In genomic region chr7:1848013-1848640, GRCh38 we compare ENCODE assay signal across 23 cellular contexts.
DNase-seq lines count a peak whose midpoint lies in the region; ATAC-seq and TF ChIP-seq lines count a peak whose summit lies in the region.
"Had no signal": no experiment of that assay in that cellular context is flagged by ENCODE, and none has a peak within 500 bp of the region (broad histone marks: within the 10 kb centered on the region; RNA-seq: fewer than 3 reads in every experiment).

No MANE protein-coding gene starts in this region.

- H3K9me3 Mint-ChIP-seq in central memory CD8-positive, alpha-beta T cell: no peaks in the 10 kb centered on the region
- H3K9me3 Mint-ChIP-seq in glutamatergic neuron (ENCODE audit: unreplicated experiment): peaks cover 11% of the 10 kb centered on the region
- H3K9me3 Mint-ChIP-seq in stimulated activated effector memory CD8-positive, alpha-beta T cell treated with anti-CD3 and anti-CD28 coated beads, Interleukin-12 subunit alpha, Interleukin-12 subunit beta, amount 100 ng/mL, for 72 hours: no peaks in the 10 kb centered on the region
- H3K9me3 Mint-ChIP-seq: activated CD4-positive, alpha-beta T cell treated with anti-CD3 and anti-CD28 coated beads, Interleukin-2, amount 10 ng/mL, durations not matched to agents 24 days and 14 days; activated naive CD4-positive, alpha-beta T cell treated with anti-CD3 and anti-CD28 coated beads, Interleukin-2, amount 50 U/mL, for 24 hours; CD4-positive, alpha-beta T cell had no signal

- H3K4me1 Mint-ChIP-seq in central memory CD8-positive, alpha-beta T cell: peaks cover 21% of the 10 kb centered on the region
- H3K4me1 Mint-ChIP-seq in glutamatergic neuron (ENCODE audit: low read depth, unreplicated experiment): peaks cover 25% of the 10 kb centered on the region
- peaks cover 18% of the 10 kb centered on the region for H3K4me1 Mint-ChIP-seq in stimulated activated effector memory CD8-positive, alpha-beta T cell treated with anti-CD3 and anti-CD28 coated beads, Interleukin-12 subunit alpha, Interleukin-12 subunit beta, amount 100 ng/mL, for 72 hours
- H3K4me1 Mint-ChIP-seq: activated CD4-positive, alpha-beta T cell treated with anti-CD3 and anti-CD28 coated beads, Interleukin-2, amount 10 ng/mL, durations not matched to agents 24 days and 14 days; activated naive CD4-positive, alpha-beta T cell treated with anti-CD3 and anti-CD28 coated beads, Interleukin-2, amount 50 U/mL, for 24 hours had no signal

- no peak overlapping the region for H2AK5ac ChIP-seq in mesenchymal stem cell (ENCODE audit: low read length, severe bottlenecking)

- H3K4me3 ChIP-seq in mesenchymal stem cell (ENCODE audit: insufficient read depth in 1 of 2, low read depth in 1 of 2, low read length in 2 of 2): no peak overlapping the region
- H3K4me3 ChIP-seq: heart right ventricle, SK-N-MC, testis had no signal

- no peak for ATAC-seq in central memory CD8-positive, alpha-beta T cell (replicated peaks; ENCODE audit: extremely low read depth, poor library complexity, severe bottlenecking)
- no peak for ATAC-seq in stimulated activated effector memory CD8-positive, alpha-beta T cell treated with anti-CD3 and anti-CD28 coated beads, Interleukin-12 subunit alpha, Interleukin-12 subunit beta, amount 100 ng/mL, for 72 hours
- no peak for ATAC-seq in HG02759 (IDR thresholded peaks at IDR 0.05; ENCODE audit: unreplicated experiment)
- ATAC-seq: heart right ventricle, left lobe of liver, T-helper 17 cell had no signal

- peak overlapping the region; percentile 21 for H2BK15ac ChIP-seq in mesenchymal stem cell (ENCODE audit: low read depth, poor library complexity, severe bottlenecking)

- H3K18ac ChIP-seq in mesenchymal stem cell (ENCODE audit: low read depth in 1 of 2, low read length in 2 of 2): no peak overlapping the region

- no peak overlapping the region for H3K23ac ChIP-seq in mesenchymal stem cell (ENCODE audit: low read length in 2 of 2)

- no peak overlapping the region for H3K4me2 ChIP-seq in mesenchymal stem cell (ENCODE audit: low read length, poor library complexity, severe bottlenecking)

- no peak overlapping the region for H2BK120ac ChIP-seq in mesenchymal stem cell (ENCODE audit: low read depth, low read length)

- 89% methylated on average over 17 of the region's 23 CpGs for WGBS in mesenchymal stem cell

- no peak overlapping the region for H2BK5ac ChIP-seq in mesenchymal stem cell (ENCODE audit: low read depth, low read length, poor library complexity, severe bottlenecking)

- H2BK12ac ChIP-seq in mesenchymal stem cell (ENCODE audit: low read length in 2 of 2): no peak overlapping the region

- H3K4me3 Mint-ChIP-seq in central memory CD8-positive, alpha-beta T cell: no peak overlapping the region
- H3K4me3 Mint-ChIP-seq in glutamatergic neuron (ENCODE audit: unreplicated experiment): no peak overlapping the region
- H3K4me3 Mint-ChIP-seq in stimulated activated effector memory CD8-positive, alpha-beta T cell treated with anti-CD3 and anti-CD28 coated beads, Interleukin-12 subunit alpha, Interleukin-12 subunit beta, amount 100 ng/mL, for 72 hours: no peak overlapping the region
- H3K4me3 Mint-ChIP-seq: activated CD4-positive, alpha-beta T cell treated with anti-CD3 and anti-CD28 coated beads, Interleukin-2, amount 10 ng/mL, durations not matched to agents 24 days and 14 days; activated naive CD4-positive, alpha-beta T cell treated with anti-CD3 and anti-CD28 coated beads, Interleukin-2, amount 50 U/mL, for 24 hours; CD4-positive, alpha-beta T cell; T-helper 17 cell had no signal

- H4K8ac ChIP-seq in mesenchymal stem cell (ENCODE audit: low read length): no peak overlapping the region

- H3K36me3 ChIP-seq in mesenchymal stem cell (ENCODE audit: control insufficient read depth in 1 of 2, insufficient read depth in 2 of 2, low read depth in 1 of 2, low read length in 2 of 2): peaks cover 0 to 31% of the 10 kb centered on the region in 2 experiments

- DNase-seq in central memory CD8-positive, alpha-beta T cell (ENCODE audit: low spot score in 2 of 2): no peak
- DNase-seq in glutamatergic neuron (peak; percentile 11), mesenchymal stem cell (no peak), activated gamma-delta T cell (lab: John Stamatoyannopoulos, UW) (no peak), NCI-H1417 treated with DMSO at 0.1 percent for 48 hours (lab: John Stamatoyannopoulos, UW) (no peak)
- no peak for DNase-seq in stimulated activated effector memory CD8-positive, alpha-beta T cell treated with anti-CD3 and anti-CD28 coated beads, Interleukin-12 subunit alpha, Interleukin-12 subunit beta, amount 100 ng/mL, for 72 hours (ENCODE audit: low spot score in 2 of 2)
- DNase-seq: activated CD4-positive, alpha-beta T cell treated with anti-CD3 and anti-CD28 coated beads, Interleukin-2, amount 10 ng/mL, durations not matched to agents 24 days and 14 days; activated T-cell treated with anti-CD3 and anti-CD28 coated beads, Interleukin-2, amount 50 U/mL, for 48 hours; CD4-positive, alpha-beta T cell; DMS 273 treated with DMSO at 0.1 percent for 48 hours; erythroblast; NCI-H1105; NCI-H2029; NCI-H2227 treated with DMSO at 0.1 percent for 48 hours; stimulated activated CD4-positive, alpha-beta T cell treated with anti-CD3 and anti-CD28 coated beads, Interleukin-4, amount 100 ng/mL, for 1 hour; stimulated activated naive CD4-positive, alpha-beta T cell; testis had no signal

- H3K27me3 Mint-ChIP-seq in central memory CD8-positive, alpha-beta T cell: no peaks in the 10 kb centered on the region
- H3K27me3 Mint-ChIP-seq in glutamatergic neuron (ENCODE audit: unreplicated experiment): peaks cover 7% of the 10 kb centered on the region
- H3K27me3 Mint-ChIP-seq: activated CD4-positive, alpha-beta T cell treated with anti-CD3 and anti-CD28 coated beads, Interleukin-2, amount 10 ng/mL, durations not matched to agents 24 days and 14 days; activated naive CD4-positive, alpha-beta T cell treated with anti-CD3 and anti-CD28 coated beads, Interleukin-2, amount 50 U/mL, for 24 hours; CD4-positive, alpha-beta T cell; T-helper 17 cell had no signal

- TF ChIP-seq CTCF in glutamatergic neuron (IDR thresholded peaks at IDR 0.05; ENCODE audit: partially characterized antibody, unreplicated experiment): no peak

- H3K9ac ChIP-seq in mesenchymal stem cell (ENCODE audit: low read length): no peak overlapping the region

- peaks cover 3% of the 10 kb centered on the region for H3K36me3 Mint-ChIP-seq in central memory CD8-positive, alpha-beta T cell (ENCODE audit: insufficient read depth)
- H3K36me3 Mint-ChIP-seq in glutamatergic neuron (ENCODE audit: unreplicated experiment): no peaks in the 10 kb centered on the region
- H3K36me3 Mint-ChIP-seq in stimulated activated effector memory CD8-positive, alpha-beta T cell treated with anti-CD3 and anti-CD28 coated beads, Interleukin-12 subunit alpha, Interleukin-12 subunit beta, amount 100 ng/mL, for 72 hours: peaks cover 8% of the 10 kb centered on the region

- H4K91ac ChIP-seq in mesenchymal stem cell (ENCODE audit: low read length): no peak overlapping the region

- H3K27me3 ChIP-seq in mesenchymal stem cell (ENCODE audit: control insufficient read depth in 1 of 2, insufficient read depth in 1 of 2, low read length in 2 of 2): no peaks in the 10 kb centered on the region
- H3K27me3 ChIP-seq: heart right ventricle, testis had no signal

- no peak overlapping the region for H3K27ac ChIP-seq in mesenchymal stem cell (ENCODE audit: low read length, poor library complexity, severe bottlenecking)
- H3K27ac ChIP-seq: heart right ventricle, SK-N-MC, testis had no signal

- H3K79me1 ChIP-seq in mesenchymal stem cell (replicated peaks; ENCODE audit: low read length, poor library complexity, severe bottlenecking): peaks cover 5% of the 10 kb centered on the region

- no peaks in the 10 kb centered on the region for H3K9me3 ChIP-seq in mesenchymal stem cell (ENCODE audit: control insufficient read depth, low read length)
- H3K9me3 ChIP-seq: heart right ventricle, testis had no signal

- peak overlapping the region; percentile 16 for H3K27ac Mint-ChIP-seq in central memory CD8-positive, alpha-beta T cell (ENCODE audit: low read depth)
- H3K27ac Mint-ChIP-seq in glutamatergic neuron (ENCODE audit: unreplicated experiment): no peak overlapping the region
- peak overlapping the region; percentile 23 for H3K27ac Mint-ChIP-seq in stimulated activated effector memory CD8-positive, alpha-beta T cell treated with anti-CD3 and anti-CD28 coated beads, Interleukin-12 subunit alpha, Interleukin-12 subunit beta, amount 100 ng/mL, for 72 hours
- H3K27ac Mint-ChIP-seq: activated CD4-positive, alpha-beta T cell treated with anti-CD3 and anti-CD28 coated beads, Interleukin-2, amount 10 ng/mL, durations not matched to agents 24 days and 14 days; activated naive CD4-positive, alpha-beta T cell treated with anti-CD3 and anti-CD28 coated beads, Interleukin-2, amount 50 U/mL, for 24 hours; CD4-positive, alpha-beta T cell; T-helper 17 cell had no signal

- H3K4me1 ChIP-seq in mesenchymal stem cell (ENCODE audit: control insufficient read depth, insufficient read depth, low read depth, low read length): peaks cover 12% of the 10 kb centered on the region
- H3K4me1 ChIP-seq: heart right ventricle had no signal

- no peak overlapping the region for H2AFZ ChIP-seq in mesenchymal stem cell (ENCODE audit: low read depth, low read length)

- no peak overlapping the region for H3K14ac ChIP-seq in mesenchymal stem cell (ENCODE audit: low read length in 2 of 2)

- H3K4ac ChIP-seq in mesenchymal stem cell (ENCODE audit: low read depth in 1 of 2, low read length in 2 of 2): no peak overlapping the region
